ENCODE assay signal across 8 cellular contexts in the genomic region with DNA sequence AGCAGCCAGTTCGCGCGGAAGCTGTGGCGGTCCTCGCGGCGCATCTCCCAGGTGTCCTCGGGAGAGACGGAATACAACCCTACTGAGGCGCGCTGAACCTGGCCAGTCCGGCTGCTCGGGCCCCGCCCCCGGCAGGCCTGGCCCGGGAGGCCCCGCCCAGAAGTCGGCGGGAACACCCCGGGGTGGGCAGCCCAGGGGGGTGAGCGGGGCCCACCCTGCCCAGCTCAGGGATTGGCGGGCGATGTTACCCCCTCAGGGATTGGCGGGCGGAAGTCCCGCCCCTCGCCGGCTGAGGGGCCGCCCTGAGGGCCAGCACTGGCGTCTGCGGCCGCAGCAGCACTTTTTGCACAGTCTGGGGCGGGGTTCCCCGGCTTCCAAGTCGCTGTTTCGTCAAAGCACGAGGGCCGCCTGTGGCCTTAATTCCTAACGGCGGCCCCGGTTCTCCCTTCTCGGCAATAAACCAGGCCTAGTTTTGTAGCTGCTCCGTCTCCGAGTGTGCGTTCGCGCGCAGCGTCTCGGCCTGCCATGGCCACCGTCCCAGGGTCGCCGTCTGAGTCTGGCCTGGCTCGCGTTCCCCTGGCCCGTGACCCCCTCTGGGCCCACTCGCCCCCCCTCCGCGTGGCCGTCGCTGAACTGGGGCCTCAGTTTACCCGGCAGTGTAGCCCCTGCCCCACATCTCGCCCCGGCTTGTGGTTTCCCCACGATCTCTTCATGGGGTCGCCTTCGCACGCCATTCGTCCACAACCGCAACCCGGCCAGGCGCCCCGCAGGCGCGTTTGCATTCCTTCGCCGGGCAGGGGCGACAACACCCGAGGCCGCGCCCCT. TPM values are rescaled to one million over a fixed set of nuclear protein-coding genes. Genes with fewer than 3 reads are reported as not detected.
DNase-seq lines count a peak whose midpoint lies in the region; ATAC-seq and TF ChIP-seq lines count a peak whose summit lies in the region.

No MANE protein-coding gene starts in this region.

- H4K20me1 ChIP-seq in OCI-LY7 (ENCODE audit: insufficient read depth, low read length), result no peaks in the 10 kb centered on the region

- CTCF ChIA-PET in OCI-LY7 (lab: Charles Lee; ENCODE audit: unreplicated experiment), result interaction anchor here (0.5 to 0.6 kb wide), 2 partner anchors 149 to 360 kb away, joined by 3 to 4 read pairs; no protein-coding TSS in a partner anchor
- CTCF ChIA-PET in activated naive CD4-positive, alpha-beta T cell treated with anti-CD3 and anti-CD28 coated beads for 36 hours (lab: Charles Lee), result interaction anchor here (0.5 kb wide), 1 partner anchor 46 kb away, joined by 4 read pairs; no protein-coding TSS in a partner anchor

- no peak overlapping the region for H2AFZ ChIP-seq in OCI-LY7 (ENCODE audit: low read length)

- H3K27me3 Mint-ChIP-seq in activated naive CD4-positive, alpha-beta T cell treated with anti-CD3 and anti-CD28 coated beads for 36 hours (ENCODE audit: low read depth), result no peaks in the 10 kb centered on the region

- no peaks in the 10 kb centered on the region for H3K9me2 ChIP-seq in OCI-LY7 (ENCODE audit: insufficient read depth, low read length)

- no peaks in the 10 kb centered on the region for H3K79me2 ChIP-seq in OCI-LY7 (ENCODE audit: insufficient read depth, low read depth, low read length)

- H3K4me1 Mint-ChIP-seq in activated naive CD4-positive, alpha-beta T cell treated with anti-CD3 and anti-CD28 coated beads for 36 hours (ENCODE audit: low read depth), result peaks cover 2% of the 10 kb centered on the region

- H3K4me3 ChIP-seq in OCI-LY7 (ENCODE audit: low read depth, low read length, poor library complexity, severe bottlenecking) (no peak overlapping the region), suprapubic skin (peak overlapping the region; percentile 41)

- POLR2A ChIA-PET in OCI-LY7 (lab: Charles Lee), result interaction anchor here (0.6 kb wide), 1 partner anchor 27 kb away, joined by 3 read pairs; no protein-coding TSS in a partner anchor

- BruUV-seq in OCI-LY7 (replicated peaks; lab: Mats Ljungman, UMichigan), result no TSS peak

- TF ChIP-seq CTCF in OCI-LY7 (conservative IDR thresholded peaks at IDR 0.05; ENCODE audit: low read length), result no peak
- TF ChIP-seq CTCF in suprapubic skin (IDR thresholded peaks at IDR 0.05), result no peak

- H3K9me3 Mint-ChIP-seq in activated naive CD4-positive, alpha-beta T cell treated with anti-CD3 and anti-CD28 coated beads for 36 hours, result no peaks in the 10 kb centered on the region

- peaks cover 70% of the 10 kb centered on the region; the same call in 1 of the 2 replicates for H3K36me3 ChIP-seq in OCI-LY7 (ENCODE audit: insufficient read depth, low read length)
- peaks cover 48% of the 10 kb centered on the region for H3K36me3 ChIP-seq in suprapubic skin

- H3K36me3 Mint-ChIP-seq in activated naive CD4-positive, alpha-beta T cell treated with anti-CD3 and anti-CD28 coated beads for 36 hours (ENCODE audit: low read depth), result peaks cover 10% of the 10 kb centered on the region

- DNase-seq in OCI-LY7 (ENCODE audit: low spot score) (peak; percentile 53), germinal center (ENCODE audit: low spot score) (peak; percentile 96), nucleus accumbens (lab: John Stamatoyannopoulos, UW) (peak in 55 of 56 donors; percentile 43 to 92 (median 82)), suprapubic skin (ENCODE audit: low spot score in 2 of 2) (peak; percentile 92), RKO (ENCODE audit: low spot score) (no peak)
- DNase-seq in activated naive CD4-positive, alpha-beta T cell treated with anti-CD3 and anti-CD28 coated beads for 36 hours, result peak; percentile 77

- peaks cover 11% of the 10 kb centered on the region for H3K4me1 ChIP-seq in OCI-LY7 (ENCODE audit: insufficient read depth, low read length, poor library complexity, severe bottlenecking)
- H3K4me1 ChIP-seq in suprapubic skin, result peaks cover 18% of the 10 kb centered on the region

- WGBS in suprapubic skin, result 18% methylated on average over 19 of the region's 81 CpGs

- ATAC-seq in GM18517 (IDR thresholded peaks at IDR 0.05; ENCODE audit: unreplicated experiment) (peak; percentile 81), HG02973 (IDR thresholded peaks at IDR 0.05; ENCODE audit: unreplicated experiment) (peak; percentile 48)

- TF ChIP-seq POLR2A in suprapubic skin (IDR thresholded peaks at IDR 0.05), result peak in 1 of 2 donors; percentile 39

- no peaks in the 10 kb centered on the region for H3K9me3 ChIP-seq in OCI-LY7 (ENCODE audit: low read length)
- no peaks in the 10 kb centered on the region for H3K9me3 ChIP-seq in suprapubic skin

- H3K27ac ChIP-seq in OCI-LY7 (ENCODE audit: low read depth, low read length, poor library complexity, severe bottlenecking) (no peak overlapping the region), suprapubic skin (peak overlapping the region; percentile 81)

- no peaks in the 10 kb centered on the region for H3K27me3 ChIP-seq in suprapubic skin

- no peak for TF ChIP-seq EP300 in suprapubic skin (IDR thresholded peaks at IDR 0.05)

- peak overlapping the region; percentile 36 for H3K27ac Mint-ChIP-seq in activated naive CD4-positive, alpha-beta T cell treated with anti-CD3 and anti-CD28 coated beads for 36 hours

- intact Hi-C loops in OCI-LY7 (cut with micrococcal nuclease; ENCODE audit: unreplicated experiment), result loop anchor here (10.0 kb wide), 1 partner anchor 305 kb away; a partner anchor contains a TSS
- intact Hi-C loops in activated naive CD4-positive, alpha-beta T cell treated with anti-CD3 and anti-CD28 coated beads for 36 hours (cut with micrococcal nuclease), result loop anchor here (1.0 kb wide), 1 partner anchor 30 kb away; a partner anchor contains a TSS

- H3K4me2 ChIP-seq in OCI-LY7 (ENCODE audit: low read length), result peak overlapping the region; percentile 33; the same call in 1 of the 2 replicates

- H3K4me3 Mint-ChIP-seq in activated naive CD4-positive, alpha-beta T cell treated with anti-CD3 and anti-CD28 coated beads for 36 hours, result peak overlapping the region; percentile 45

RNA-seq across cellular contexts. Expression of a gene that starts 30.0 kb away (rescaled TPM):
- total RNA-seq in OCI-LY7 (2014; rRNA removed; shearing (Covaris generic)), result 53.3 and 74.9 TPM in 2 replicates
- total RNA-seq in OCI-LY7 (2022), result 129 and 149 TPM in 2 replicates
- 10 to 100 TPM; 85.0 to 92.4 TPM for total RNA-seq in activated naive CD4-positive, alpha-beta T cell treated with anti-CD3 and anti-CD28 coated beads for 36 hours
- total RNA-seq in suprapubic skin, result 100 to 1,000 TPM; 317 to 865 (median 347) TPM

RNA-seq across cellular contexts. Expression of a gene that starts 32.9 kb away (rescaled TPM):
- 74.9 and 102 TPM in 2 replicates for total RNA-seq in OCI-LY7 (2014; rRNA removed; shearing (Covaris generic))
- total RNA-seq in OCI-LY7 (2022) (107 and 116 TPM in 2 replicates), suprapubic skin (10 to 100 TPM; 56.1 to 86.8 (median 81.6) TPM)
- 10 to 100 TPM; 37.6 to 43.0 TPM for total RNA-seq in activated naive CD4-positive, alpha-beta T cell treated with anti-CD3 and anti-CD28 coated beads for 36 hours
